In genomic region chr20:23909390-23909789, GRCh38 we compare ENCODE assay signal across 4 cellular contexts. TPM values are rescaled to one million over a fixed set of nuclear protein-coding genes. Genes with fewer than 3 reads are reported as not detected.
"Had no signal": no experiment of that assay in that cellular context is flagged by ENCODE, and none has a peak within 500 bp of the region (broad histone marks: within the 10 kb centered on the region; RNA-seq: fewer than 3 reads in every experiment).

No MANE protein-coding gene starts in this region.

- H3K4me3 ChIP-seq: GM12878 had no signal

- DNase-seq: GDM1, GF-D8 had no signal

- ATAC-seq: GM12878 had no signal

RNA-seq across cellular contexts. Expression of gene CST5, which starts 29.8 kb away (rescaled TPM):
- total RNA-seq: G401, GM12878 had no signal
